Comparison of ENCODE assay signal across 36 cellular contexts in genomic region chr4:175048111-175048784, GRCh38.
"Had no signal": no experiment of that assay in that cellular context is flagged by ENCODE, and none has a peak within 500 bp of the region (broad histone marks: within the 10 kb centered on the region; RNA-seq: fewer than 3 reads in every experiment).

No MANE protein-coding gene starts in this region.

- H3K4me3 Mint-ChIP-seq: activated B cell treated with CpG ODN at 0.5 μM for 24 hours; activated CD4-positive, alpha-beta memory T cell treated with anti-CD3 and anti-CD28 coated beads for 36 hours; activated CD8-positive, alpha-beta memory T cell treated with anti-CD3 and anti-CD28 coated beads, Interleukin-2, amount 10 ng/mL, durations not matched to agents 7 days and 5 days; activated CD8-positive, alpha-beta T cell treated with anti-CD3 and anti-CD28 coated beads, Interleukin-2, amount 10 ng/mL, durations not matched to agents 7 days and 5 days; activated naive CD4-positive, alpha-beta T cell treated with anti-CD3 and anti-CD28 coated beads for 36 hours; activated naive CD4-positive, alpha-beta T cell treated with anti-CD3 and anti-CD28 coated beads, Interleukin-2, amount 50 U/mL, for 24 hours; activated naive CD8-positive, alpha-beta T cell treated with anti-CD3 and anti-CD28 coated beads for 36 hours; activated naive CD8-positive, alpha-beta T cell treated with anti-CD3 and anti-CD28 coated beads, Interleukin-2, amount 50 U/mL, for 24 hours; activated T-helper 1 cell treated with anti-CD3 and anti-CD28 coated beads, Interleukin-12 subunit alpha, Interleukin-12 subunit beta, Interleukin-2, Interleukin-4 antibody, amounts not matched to agents 30 ng/mL and 10 ng/mL and 1 ng/mL, durations not matched to agents 14 hours and 24 hours and 36 hours; effector memory CD8-positive, alpha-beta T cell; T-helper 2 cell treated with Interferon-gamma antibody and Interleukin-4, amounts not matched to agents 5 μg/mL and 100 μg/mL, for 36 hours had no signal

- H3K27ac Mint-ChIP-seq: activated B cell treated with CpG ODN at 0.5 μM for 24 hours; activated CD4-positive, alpha-beta memory T cell treated with anti-CD3 and anti-CD28 coated beads for 36 hours; activated CD8-positive, alpha-beta memory T cell treated with anti-CD3 and anti-CD28 coated beads, Interleukin-2, amount 10 ng/mL, durations not matched to agents 7 days and 5 days; activated CD8-positive, alpha-beta T cell treated with anti-CD3 and anti-CD28 coated beads, Interleukin-2, amount 10 ng/mL, durations not matched to agents 7 days and 5 days; activated naive CD4-positive, alpha-beta T cell treated with anti-CD3 and anti-CD28 coated beads for 36 hours; activated naive CD4-positive, alpha-beta T cell treated with anti-CD3 and anti-CD28 coated beads, Interleukin-2, amount 50 U/mL, for 24 hours; activated naive CD8-positive, alpha-beta T cell treated with anti-CD3 and anti-CD28 coated beads for 36 hours; activated naive CD8-positive, alpha-beta T cell treated with anti-CD3 and anti-CD28 coated beads, Interleukin-2, amount 50 U/mL, for 24 hours; activated T-helper 1 cell treated with anti-CD3 and anti-CD28 coated beads, Interleukin-12 subunit alpha, Interleukin-12 subunit beta, Interleukin-2, Interleukin-4 antibody, amounts not matched to agents 30 ng/mL and 10 ng/mL and 1 ng/mL, durations not matched to agents 14 hours and 24 hours and 36 hours; activated T-helper 2 cell treated with anti-CD3 and anti-CD28 coated beads, Interferon-gamma antibody, Interleukin-2, Interleukin-4, amounts not matched to agents 10 μg/mL and 5 μg/mL and 100 μg/mL, durations not matched to agents 14 hours and 24 hours and 36 hours; effector memory CD8-positive, alpha-beta T cell; T-helper 2 cell treated with Interferon-gamma antibody and Interleukin-4, amounts not matched to agents 5 μg/mL and 100 μg/mL, for 36 hours had no signal

- H3K9me3 ChIP-seq: body of pancreas, esophagus muscularis mucosa, gastrocnemius medialis had no signal

- ATAC-seq: activated CD4-positive, CD25-positive, alpha-beta regulatory T cell treated with anti-CD3 and anti-CD28 coated beads, Interleukin-2, amount 50 U/mL, for 24 hours; activated CD8-positive, alpha-beta memory T cell treated with anti-CD3 and anti-CD28 coated beads, Interleukin-2, amount 10 ng/mL, durations not matched to agents 7 days and 5 days; activated CD8-positive, alpha-beta T cell treated with anti-CD3 and anti-CD28 coated beads, Interleukin-2, amount 10 ng/mL, durations not matched to agents 7 days and 5 days; activated naive CD8-positive, alpha-beta T cell treated with anti-CD3 and anti-CD28 coated beads, Interleukin-2, amount 50 U/mL, for 24 hours; body of pancreas; effector memory CD8-positive, alpha-beta T cell; foreskin keratinocyte; gastrocnemius medialis; heart left ventricle had no signal

- H3K27ac ChIP-seq: adrenal gland, body of pancreas, esophagus muscularis mucosa, foreskin keratinocyte, gastrocnemius medialis, heart left ventricle, WERI-Rb-1 had no signal

- H3K27me3 ChIP-seq: adrenal gland, body of pancreas, esophagus muscularis mucosa, foreskin keratinocyte, gastrocnemius medialis, heart left ventricle had no signal

- H3K9me3 Mint-ChIP-seq: activated naive CD8-positive, alpha-beta T cell treated with anti-CD3 and anti-CD28 coated beads, Interleukin-2, amount 50 U/mL, for 24 hours had no signal

- H3K36me3 ChIP-seq: adrenal gland, esophagus muscularis mucosa, gastrocnemius medialis, heart left ventricle, WERI-Rb-1 had no signal

- FAIRE-seq: colon had no signal

- H3K4me3 ChIP-seq: adrenal gland, body of pancreas, esophagus muscularis mucosa, gastrocnemius medialis, heart left ventricle had no signal

- DNase-seq: activated B cell treated with CpG ODN at 0.5 μM for 24 hours; activated CD4-positive, alpha-beta memory T cell treated with anti-CD3 and anti-CD28 coated beads for 36 hours; activated CD4-positive, alpha-beta T cell treated with anti-CD3 and anti-CD28 coated beads for 48 hours; activated CD4-positive, alpha-beta T cell treated with anti-CD3 and anti-CD28 coated beads, Interleukin-2, amount 50 U/mL, for 1 hour; activated CD8-positive, alpha-beta memory T cell treated with anti-CD3 and anti-CD28 coated beads, Interleukin-2, amount 10 ng/mL, durations not matched to agents 7 days and 5 days; activated CD8-positive, alpha-beta memory T cell treated with anti-CD3 and anti-CD28 coated beads, Interleukin-2, amount 50 U/mL, for 4 hours; activated CD8-positive, alpha-beta T cell treated with anti-CD3 and anti-CD28 coated beads, Interleukin-2, amount 10 ng/mL, durations not matched to agents 7 days and 5 days; activated effector memory CD4-positive, alpha-beta T cell treated with anti-CD3 and anti-CD28 coated beads, Interleukin-2, amount 50 U/mL, for 16 hours; activated naive CD4-positive, alpha-beta T cell treated with anti-CD3 and anti-CD28 coated beads for 36 hours; activated naive CD8-positive, alpha-beta T cell treated with anti-CD3 and anti-CD28 coated beads for 36 hours; activated naive CD8-positive, alpha-beta T cell treated with anti-CD3 and anti-CD28 coated beads, Interleukin-2, amount 50 U/mL, for 24 hours; activated T-cell treated with anti-CD3 and anti-CD28 coated beads, Interleukin-2, amount 50 U/mL, for 1 hour; activated T-cell treated with anti-CD3 and anti-CD28 coated beads, Interleukin-2, amount 50 U/mL, for 48 hours; adrenal gland; amygdala; aorta; body of pancreas; caudate nucleus; cortex of kidney; dermis blood vessel endothelial cell; effector CD4-positive, alpha-beta T cell; effector memory CD8-positive, alpha-beta T cell; erythroblast; foreskin keratinocyte; gastrocnemius medialis; glutamatergic neuron; heart left ventricle; T1000; WERI-Rb-1 had no signal

- H3K4me1 Mint-ChIP-seq: activated B cell treated with CpG ODN at 0.5 μM for 24 hours; activated CD8-positive, alpha-beta memory T cell treated with anti-CD3 and anti-CD28 coated beads, Interleukin-2, amount 10 ng/mL, durations not matched to agents 7 days and 5 days; activated naive CD4-positive, alpha-beta T cell treated with anti-CD3 and anti-CD28 coated beads, Interleukin-2, amount 50 U/mL, for 24 hours; activated naive CD8-positive, alpha-beta T cell treated with anti-CD3 and anti-CD28 coated beads for 36 hours; activated naive CD8-positive, alpha-beta T cell treated with anti-CD3 and anti-CD28 coated beads, Interleukin-2, amount 50 U/mL, for 24 hours had no signal

- H3K4me1 ChIP-seq: adrenal gland, body of pancreas, esophagus muscularis mucosa, foreskin keratinocyte, gastrocnemius medialis, heart left ventricle had no signal

- H3K36me3 Mint-ChIP-seq: activated CD4-positive, alpha-beta memory T cell treated with anti-CD3 and anti-CD28 coated beads for 36 hours; activated CD8-positive, alpha-beta memory T cell treated with anti-CD3 and anti-CD28 coated beads, Interleukin-2, amount 10 ng/mL, durations not matched to agents 7 days and 5 days; activated naive CD4-positive, alpha-beta T cell treated with anti-CD3 and anti-CD28 coated beads, Interleukin-2, amount 50 U/mL, for 24 hours; activated naive CD8-positive, alpha-beta T cell treated with anti-CD3 and anti-CD28 coated beads for 36 hours had no signal

- H3K27me3 Mint-ChIP-seq: activated B cell treated with CpG ODN at 0.5 μM for 24 hours; activated CD4-positive, alpha-beta memory T cell treated with anti-CD3 and anti-CD28 coated beads for 36 hours; activated CD8-positive, alpha-beta memory T cell treated with anti-CD3 and anti-CD28 coated beads, Interleukin-2, amount 10 ng/mL, durations not matched to agents 7 days and 5 days; activated naive CD4-positive, alpha-beta T cell treated with anti-CD3 and anti-CD28 coated beads, Interleukin-2, amount 50 U/mL, for 24 hours; activated naive CD8-positive, alpha-beta T cell treated with anti-CD3 and anti-CD28 coated beads for 36 hours; activated naive CD8-positive, alpha-beta T cell treated with anti-CD3 and anti-CD28 coated beads, Interleukin-2, amount 50 U/mL, for 24 hours; effector memory CD8-positive, alpha-beta T cell had no signal
